Comparison of ENCODE assay signal across 9 cellular contexts in genomic region chr10:129971381-129972144, GRCh38. TPM values are rescaled to one million over a fixed set of nuclear protein-coding genes. Genes with fewer than 3 reads are reported as not detected.
DNase-seq lines count a peak whose midpoint lies in the region; ATAC-seq, FAIRE-seq and TF ChIP-seq lines count a peak whose summit lies in the region.
"Had no signal": no experiment of that assay in that cellular context is flagged by ENCODE, and none has a peak within 500 bp of the region (broad histone marks: within the 10 kb centered on the region; RNA-seq: fewer than 3 reads in every experiment).

No MANE protein-coding gene starts in this region.

- BruUV-seq in endothelial cell of umbilical vein (replicated peaks; lab: Mats Ljungman, UMichigan), result no TSS peak

- TF ChIP-seq POLR2A in endothelial cell of umbilical vein (IDR thresholded peaks at IDR 0.05; ENCODE audit: low read depth, low read length) (no peak), upper lobe of left lung (IDR thresholded peaks at IDR 0.05) (no peak)

- H3K9ac ChIP-seq in endothelial cell of umbilical vein (replicated peaks; ENCODE audit: extremely low read depth, insufficient read depth, low read length), result no peak overlapping the region

- peaks cover 5 to 14% (median 5%) of the 10 kb centered on the region in 3 donors for H3K4me1 Mint-ChIP-seq in naive B cell

- peak overlapping the region; percentile 38 for H3K4me3 ChIP-seq in HEK293 (ENCODE audit: low read depth, low read length)
- no peak overlapping the region for H3K4me3 ChIP-seq in endothelial cell of umbilical vein (replicated peaks in 1 of 3; ENCODE audit: insufficient read depth in 1 of 3, low read depth in 1 of 3, low read length in 3 of 3)
- H3K4me3 ChIP-seq in upper lobe of left lung, result peak overlapping the region in 3 of 4 donors; percentile 0 to 33 (median 15)

- H3K4me1 ChIP-seq in HEK293 (ENCODE audit: control insufficient read depth, insufficient read depth, low read length) (peaks cover 10% of the 10 kb centered on the region; the same call in 1 of the 2 replicates), endothelial cell of umbilical vein (ENCODE audit: control insufficient read depth, extremely low read depth, insufficient read depth, low read length) (no peaks in the 10 kb centered on the region), upper lobe of left lung (peaks cover 19 to 58% (median 32%) of the 10 kb centered on the region in 4 donors)

- WGBS in upper lobe of left lung, 2 donors, result 2% methylated on average over 20 to 39 of the region's 84 CpGs

- peaks cover 0 to 14% (median 6%) of the 10 kb centered on the region in 7 donors for H3K9me3 Mint-ChIP-seq in naive B cell

- H3K36me3 ChIP-seq in HEK293 (ENCODE audit: control insufficient read depth in 2 of 2, insufficient read depth in 1 of 2, low read length in 2 of 2), result no peaks in the 10 kb centered on the region
- H3K36me3 ChIP-seq in endothelial cell of umbilical vein (ENCODE audit: control insufficient read depth in 2 of 2, extremely low read depth in 1 of 2, insufficient read depth in 2 of 2, low read length in 2 of 2), result no peaks in the 10 kb centered on the region
- no peaks in the 10 kb centered on the region for H3K36me3 ChIP-seq in upper lobe of left lung

- no peaks in the 10 kb centered on the region for H3K79me2 ChIP-seq in endothelial cell of umbilical vein (ENCODE audit: control insufficient read depth, insufficient read depth, low read length)

- H3K4me3 Mint-ChIP-seq in naive B cell, result peak overlapping the region in 7 of 8 donors; percentile 16 to 63 (median 44)

- CTCF ChIA-PET in HEK293 (lab: Yijun Ruan, JAX), result interaction anchor here (0.6 to 3.0 kb wide), 28 partner anchors 14 to 1703 kb away, joined by 3 to 18 read pairs (median 4); partner anchors contain the start of gene C10orf143
- CTCF ChIA-PET in endothelial cell of umbilical vein (lab: Charles Lee), result interaction anchor here (0.7 to 4.2 kb wide), 11 partner anchors 138 to 1793 kb away, joined by 3 to 47 read pairs (median 4); no protein-coding TSS in a partner anchor

- no peak for DNase-seq in D721Med (ENCODE audit: insufficient read length, low spot score)
- peak; percentile 49 for DNase-seq in SKM-1 treated with dmso at 0.1 percent for 144 hours (lab: John Stamatoyannopoulos, UW; ENCODE audit: unreplicated experiment)
- peak; percentile 35 for DNase-seq in endothelial cell of umbilical vein (ENCODE audit: low read depth, low spot score)
- DNase-seq in naive B cell, result no peak
- peak; percentile 37 to 94 for DNase-seq in upper lobe of left lung
- no peak for DNase-seq in NAMALWA (ENCODE audit: low spot score)

- no peak overlapping the region for H3K4me2 ChIP-seq in endothelial cell of umbilical vein (ENCODE audit: insufficient read depth, low read length)

- H3K27me3 ChIP-seq in endothelial cell of umbilical vein (ENCODE audit: control insufficient read depth in 2 of 2, insufficient read depth in 2 of 2, low read length in 2 of 2), result peaks cover 57 to 73% of the 10 kb centered on the region in 2 experiments
- peaks cover 0 to 76% (median 62%) of the 10 kb centered on the region in 4 donors for H3K27me3 ChIP-seq in upper lobe of left lung

- FAIRE-seq in D721Med (lab: Jason Lieb, UNC), result no peak
- peak; percentile 28 for FAIRE-seq in endothelial cell of umbilical vein (lab: Jason Lieb, UNC)

- POLR2A ChIA-PET in HEK293 (lab: Yijun Ruan, JAX) (interaction anchor here (0.6 kb wide), 1 partner anchor 140 kb away, joined by 3 read pairs; no protein-coding TSS in a partner anchor), endothelial cell of umbilical vein (lab: Charles Lee) (no interaction called here)

- no peaks in the 10 kb centered on the region for H4K20me1 ChIP-seq in endothelial cell of umbilical vein (replicated peaks; ENCODE audit: control insufficient read depth, extremely low read depth, insufficient read depth, low read length)

- dilution Hi-C loops in endothelial cell of umbilical vein (cut with MboI; ENCODE audit: extremely low pct_ligation_motif_present, low sequenced_read_pairs), result no loop called here

- H3K27ac ChIP-seq in HEK293 (ENCODE audit: extremely low read depth, low read depth, low read length) (no peak overlapping the region; the same call in 1 of the 2 replicates), endothelial cell of umbilical vein (ENCODE audit: insufficient read depth, low read depth, low read length) (no peak overlapping the region), upper lobe of left lung (no peak overlapping the region)

- H3K9me1 ChIP-seq in endothelial cell of umbilical vein (replicated peaks; ENCODE audit: control insufficient read depth, extremely low read depth, insufficient read depth, low read length), result no peaks in the 10 kb centered on the region

- intact Hi-C loops in endothelial cell of umbilical vein (cut with micrococcal nuclease), result loop anchor here (1.0 to 5.0 kb wide), 7 partner anchors 156 to 1759 kb away; no protein-coding TSS in a partner anchor

- TF ChIP-seq EP300 in upper lobe of left lung (IDR thresholded peaks at IDR 0.05), result no peak

- ATAC-seq in naive B cell (ENCODE audit: low read depth in 2 of 2), result peak in 1 of 2 donors; percentile 37
- ATAC-seq in upper lobe of left lung (ENCODE audit: low FRiP score in 2 of 2), result peak in 1 of 2 donors; percentile 90
- no peak for ATAC-seq in GM21825 (IDR thresholded peaks at IDR 0.05; ENCODE audit: unreplicated experiment)

- H3K27me3 Mint-ChIP-seq in naive B cell, result peaks cover 42 to 74% (median 53%) of the 10 kb centered on the region in 3 donors

- no peak overlapping the region for H2AFZ ChIP-seq in endothelial cell of umbilical vein (ENCODE audit: low read depth, low read length)

- H3K36me3 Mint-ChIP-seq in naive B cell, result peaks cover 5 to 6% of the 10 kb centered on the region in 2 donors

- peak overlapping the region in 5 of 6 donors; percentile 70 to 91 (median 86) for H3K27ac Mint-ChIP-seq in naive B cell

- TF ChIP-seq CTCF in D721Med (IDR thresholded peaks at IDR 0.05; ENCODE audit: insufficient read depth, missing control alignments) (peak; percentile 51), HEK293 (tag by site-specific recombination; IDR thresholded peaks at IDR 0.05) (peak; percentile 77), endothelial cell of umbilical vein (IDR thresholded peaks at IDR 0.05; ENCODE audit: extremely low read depth in 1 of 2, insufficient read depth in 1 of 2, low read depth in 1 of 2, low read length in 2 of 2) (peak; percentile 41 to 50), upper lobe of left lung (IDR thresholded peaks at IDR 0.05) (peak in 5 of 6 experiments; percentile 49 to 71 (median 66))

- no peaks in the 10 kb centered on the region for H3K9me3 ChIP-seq in HEK293 (ENCODE audit: control insufficient read depth, insufficient read depth, low read depth, low read length)
- H3K9me3 ChIP-seq in endothelial cell of umbilical vein (replicated peaks; ENCODE audit: control insufficient read depth, insufficient read depth, low read length), result no peaks in the 10 kb centered on the region
- no peaks in the 10 kb centered on the region for H3K9me3 ChIP-seq in upper lobe of left lung

TF ChIP-seq in HEK293, 187 proteins besides CTCF, POLR2A, EP300 and RAD21 (continues in another document):
- TF ChIP-seq, protein P1, sequence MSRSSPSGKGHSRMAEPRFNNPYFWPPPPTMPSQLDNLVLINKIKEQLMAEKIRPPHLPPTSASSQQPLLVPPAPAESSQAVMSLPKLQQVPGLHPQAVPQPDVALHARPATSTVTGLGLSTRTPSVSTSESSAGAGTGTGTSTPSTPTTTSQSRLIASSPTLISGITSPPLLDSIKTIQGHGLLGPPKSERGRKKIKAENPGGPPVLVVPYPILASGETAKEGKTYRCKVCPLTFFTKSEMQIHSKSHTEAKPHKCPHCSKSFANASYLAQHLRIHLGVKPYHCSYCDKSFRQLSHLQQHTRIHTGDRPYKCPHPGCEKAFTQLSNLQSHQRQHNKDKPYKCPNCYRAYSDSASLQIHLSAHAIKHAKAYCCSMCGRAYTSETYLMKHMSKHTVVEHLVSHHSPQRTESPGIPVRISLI (tag by site-specific recombination; IDR thresholded peaks at IDR 0.05), result no peak

TF ChIP-seq in endothelial cell of umbilical vein, 7 proteins besides CTCF, POLR2A, EP300 and RAD21:
- no peak for TF ChIP-seq MYC (IDR thresholded peaks at IDR 0.05; ENCODE audit: low read depth, low read length)
- no peak for TF ChIP-seq POLR2AphosphoS5 (IDR thresholded peaks at IDR 0.05; ENCODE audit: insufficient read depth, low read depth, low read length)
- no peak for TF ChIP-seq EZH2 (IDR thresholded peaks at IDR 0.05; ENCODE audit: borderline replicate concordance, low read depth, low read length, severe bottlenecking)
- TF ChIP-seq FOS (IDR thresholded peaks at IDR 0.05; ENCODE audit: borderline replicate concordance, insufficient read depth, low read length), result no peak
- TF ChIP-seq MAX (IDR thresholded peaks at IDR 0.05; ENCODE audit: insufficient read depth, insufficient read length), result no peak
- TF ChIP-seq GATA2 (IDR thresholded peaks at IDR 0.05; ENCODE audit: insufficient read depth, insufficient read length, low read depth, low read length), result no peak
- TF ChIP-seq JUN (IDR thresholded peaks at IDR 0.05; ENCODE audit: borderline replicate concordance, insufficient read depth, insufficient read length, low read depth), result no peak

RNA-seq across cellular contexts. Expression of gene EBF3, which starts 7.5 kb away (rescaled TPM):
- total RNA-seq in endothelial cell of umbilical vein, result 2.0 and 2.7 TPM in 2 replicates
- 0.75 and 0.92 TPM in 2 replicates for polyA plus RNA-seq in endothelial cell of umbilical vein
- 0.70 and 0.90 TPM in 2 replicates for polyA plus RNA-seq in endothelial cell of umbilical vein (2011; cell fraction: cytosol; rRNA removed)
- 2.0 and 2.1 TPM in 2 replicates for polyA plus RNA-seq in endothelial cell of umbilical vein (2011; cell fraction: nucleus; rRNA removed)
- 3.2 and 4.3 TPM in 2 replicates for polyA plus RNA-seq in endothelial cell of umbilical vein (2012)
- 1.2 and 1.7 TPM in 2 replicates for polyA minus RNA-seq in endothelial cell of umbilical vein
- not detected for polyA minus RNA-seq in endothelial cell of umbilical vein (2011; cell fraction: cytosol; rRNA and poly(A)+ RNA removed)
- 1.6 and 1.9 TPM in 2 replicates for polyA minus RNA-seq in endothelial cell of umbilical vein (2011; cell fraction: nucleus; rRNA and poly(A)+ RNA removed)
- polyA plus RNA-seq in naive B cell (ENCODE audit: low read depth in 6 of 6), result not detected
- under 1 TPM in 2 of 6 donors, not detected in 4; 0.06 to 0.51 TPM for total RNA-seq in upper lobe of left lung
- total RNA-seq: T-helper 2 cell treated with Interferon-gamma antibody and Interleukin-4, amounts not matched to agents 100 ng/mL and 5 ng/mL, for 36 hours had no signal

Comparison
In these comparisons a context has a peak if more than half of its experiments do, and no peak if none do; other contexts are left out.
1. DNase-seq: peak in SKM-1 treated with dmso at 0.1 percent for 144 hours (single experiment), endothelial cell of umbilical vein (single experiment) and upper lobe of left lung (2 of 2); none in D721Med (single experiment), naive B cell (single experiment) and NAMALWA (single experiment).
2. H3K4me3 ChIP-seq: peak in HEK293 (single experiment) and upper lobe of left lung (3 of 4); none in endothelial cell of umbilical vein (0 of 3).
3. Peak in every context shown above with its lines, with median percentiles within 50 percentile points of each other: CTCF ChIP-seq.